ENCODE assay signal across 9 cellular contexts in the genomic region with DNA sequence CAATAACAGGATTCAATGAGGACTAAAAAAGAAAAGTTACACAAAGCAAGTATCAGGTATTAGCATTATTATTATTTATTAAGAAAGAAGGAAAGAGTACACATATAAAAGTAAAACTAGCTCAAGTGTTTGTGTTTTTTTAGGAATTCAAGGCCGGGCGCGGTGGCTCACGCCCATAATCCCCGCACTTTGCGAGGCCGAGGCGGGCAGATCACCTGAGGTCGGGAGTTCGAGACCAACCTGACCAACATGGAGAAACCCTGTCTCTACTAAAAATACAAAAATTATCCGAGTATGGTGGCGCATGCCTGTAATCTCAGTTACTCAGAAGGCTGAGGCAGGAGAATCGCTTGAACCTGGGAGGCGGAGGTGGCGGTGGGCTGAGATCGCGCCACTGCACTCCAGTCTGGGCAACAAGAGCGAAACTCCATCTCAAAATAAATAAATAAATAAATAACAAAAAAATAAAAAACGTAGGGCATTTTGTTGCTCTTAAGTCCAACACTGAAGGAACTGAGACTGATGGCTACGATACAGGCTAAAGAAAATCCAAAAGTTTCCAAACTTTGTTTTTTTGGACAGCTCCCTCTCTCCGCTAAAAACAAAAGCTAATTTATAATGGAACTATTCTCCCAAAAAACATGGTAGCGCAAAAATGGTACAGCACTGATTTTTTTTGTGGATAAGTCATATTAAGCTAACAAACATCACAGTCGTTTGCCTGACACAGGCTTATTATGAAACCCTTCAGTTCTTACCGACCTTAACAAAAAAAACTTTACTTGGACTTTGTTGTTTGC. TPM values are rescaled to one million over a fixed set of nuclear protein-coding genes. Genes with fewer than 3 reads are reported as not detected.
DNase-seq lines count a peak whose midpoint lies in the region; ATAC-seq and TF ChIP-seq lines count a peak whose summit lies in the region.
"Had no signal": no experiment of that assay in that cellular context is flagged by ENCODE, and none has a peak within 500 bp of the region (broad histone marks: within the 10 kb centered on the region; RNA-seq: fewer than 3 reads in every experiment).

No MANE protein-coding gene starts in this region.

- H3K4me3 ChIP-seq in HEK293 (ENCODE audit: low read depth, low read length) (peak overlapping the region; percentile 89), right cardiac atrium (ENCODE audit: low read length) (peak overlapping the region; percentile 79)

- peaks cover 4 to 8% of the 10 kb centered on the region in 2 experiments; a peak in 2 of 3 replicates for H3K36me3 ChIP-seq in HEK293 (ENCODE audit: control insufficient read depth in 2 of 2, insufficient read depth in 1 of 2, low read length in 2 of 2)

- no peak for TF ChIP-seq CTCF in HEK293 (tag by site-specific recombination; IDR thresholded peaks at IDR 0.05)

- no peaks in the 10 kb centered on the region for H3K27me3 ChIP-seq in right cardiac atrium (ENCODE audit: control insufficient read depth, insufficient read depth)

- H3K4me1 Mint-ChIP-seq in activated CD4-positive, alpha-beta memory T cell treated with anti-CD3 and anti-CD28 coated beads, Interleukin-2, amount 10 ng/mL, durations not matched to agents 7 days and 5 days, result peaks cover 51% of the 10 kb centered on the region
- peaks cover 53% of the 10 kb centered on the region for H3K4me1 Mint-ChIP-seq in stimulated activated memory B cell treated with anti-CD40 and anti-IgM and Interleukin-4, amounts not matched to agents 10 μg/mL and 1 μg/mL and 100 μg/mL, for 72 hours

- H3K27ac Mint-ChIP-seq in activated CD4-positive, alpha-beta memory T cell treated with anti-CD3 and anti-CD28 coated beads, Interleukin-2, amount 10 ng/mL, durations not matched to agents 7 days and 5 days, result peak overlapping the region; percentile 52
- no peak overlapping the region for H3K27ac Mint-ChIP-seq in stimulated activated memory B cell treated with anti-CD40 and anti-IgM and Interleukin-4, amounts not matched to agents 10 μg/mL and 1 μg/mL and 100 μg/mL, for 72 hours

- DNase-seq in activated CD4-positive, alpha-beta memory T cell treated with anti-CD3 and anti-CD28 coated beads, Interleukin-2, amount 10 ng/mL, durations not matched to agents 7 days and 5 days, result no peak
- DNase-seq in right cardiac atrium (no peak), HEK293T (ENCODE audit: extremely low spot score) (no peak), activated gamma-delta T cell (lab: John Stamatoyannopoulos, UW) (no peak)
- DNase-seq: NCI-H2081; stimulated activated CD4-positive, alpha-beta T cell treated with anti-CD3 and anti-CD28 coated beads, Interleukin-2, amount 100 ng/mL, for 24 hours had no signal

- POLR2A ChIA-PET in HEK293 (lab: Yijun Ruan, JAX) (interaction anchor here (0.6 to 3.4 kb wide), 2 partner anchors 37 to 78 kb away, joined by 3 to 30 read pairs; a partner anchor contains a TSS), HEK293T (lab: Yijun Ruan, JAX) (interaction anchor here (0.6 to 3.6 kb wide), 7 partner anchors 7 to 212 kb away, joined by 3 to 45 read pairs (median 17); a partner anchor contains a TSS)
- POLR2A ChIA-PET in activated CD4-positive, alpha-beta memory T cell treated with anti-CD3 and anti-CD28 coated beads, Interleukin-2, amount 10 ng/mL, durations not matched to agents 7 days and 5 days (lab: Charles Lee), result interaction anchor here (1.1 to 4.0 kb wide), 10 partner anchors 9 to 199 kb away, joined by 3 to 132 read pairs (median 5); a partner anchor contains a TSS

- ATAC-seq in right cardiac atrium (no peak), HG03095 (IDR thresholded peaks at IDR 0.05; ENCODE audit: unreplicated experiment) (no peak)
- ATAC-seq in stimulated activated memory B cell treated with anti-CD40 and anti-IgM and Interleukin-4, amounts not matched to agents 10 μg/mL and 1 μg/mL and 100 μg/mL, for 72 hours, result no peak

- no peaks in the 10 kb centered on the region for H3K4me1 ChIP-seq in HEK293 (ENCODE audit: control insufficient read depth, insufficient read depth, low read length)
- peaks cover 3% of the 10 kb centered on the region for H3K4me1 ChIP-seq in right cardiac atrium (ENCODE audit: control insufficient read depth, insufficient read depth, low read length)

- peaks cover 18% of the 10 kb centered on the region for H3K36me3 Mint-ChIP-seq in activated CD4-positive, alpha-beta memory T cell treated with anti-CD3 and anti-CD28 coated beads, Interleukin-2, amount 10 ng/mL, durations not matched to agents 7 days and 5 days (ENCODE audit: low read depth)
- peaks cover 7% of the 10 kb centered on the region for H3K36me3 Mint-ChIP-seq in stimulated activated memory B cell treated with anti-CD40 and anti-IgM and Interleukin-4, amounts not matched to agents 10 μg/mL and 1 μg/mL and 100 μg/mL, for 72 hours

- intact Hi-C loops in right cardiac atrium (cut with DNase I), result loop anchor here in 1 of 4 donors (10.0 kb wide), 1 partner anchor 154 kb away; a partner anchor contains a TSS

- no peaks in the 10 kb centered on the region for H3K9me3 Mint-ChIP-seq in activated CD4-positive, alpha-beta memory T cell treated with anti-CD3 and anti-CD28 coated beads, Interleukin-2, amount 10 ng/mL, durations not matched to agents 7 days and 5 days
- no peaks in the 10 kb centered on the region for H3K9me3 Mint-ChIP-seq in stimulated activated memory B cell treated with anti-CD40 and anti-IgM and Interleukin-4, amounts not matched to agents 10 μg/mL and 1 μg/mL and 100 μg/mL, for 72 hours

- no peak overlapping the region for H3K27ac ChIP-seq in HEK293 (ENCODE audit: extremely low read depth, low read depth, low read length)
- H3K27ac ChIP-seq in right cardiac atrium (ENCODE audit: low read length), result no peak overlapping the region

- H3K27me3 Mint-ChIP-seq in activated CD4-positive, alpha-beta memory T cell treated with anti-CD3 and anti-CD28 coated beads, Interleukin-2, amount 10 ng/mL, durations not matched to agents 7 days and 5 days, result no peaks in the 10 kb centered on the region
- H3K27me3 Mint-ChIP-seq in stimulated activated memory B cell treated with anti-CD40 and anti-IgM and Interleukin-4, amounts not matched to agents 10 μg/mL and 1 μg/mL and 100 μg/mL, for 72 hours, result no peaks in the 10 kb centered on the region

- H3K9me3 ChIP-seq in HEK293 (ENCODE audit: control insufficient read depth, insufficient read depth, low read depth, low read length) (no peaks in the 10 kb centered on the region), right cardiac atrium (ENCODE audit: control insufficient read depth, low read length) (no peaks in the 10 kb centered on the region)

- H3K4me3 Mint-ChIP-seq in activated CD4-positive, alpha-beta memory T cell treated with anti-CD3 and anti-CD28 coated beads, Interleukin-2, amount 10 ng/mL, durations not matched to agents 7 days and 5 days, result peak overlapping the region; percentile 100
- peak overlapping the region; percentile 99 for H3K4me3 Mint-ChIP-seq in stimulated activated memory B cell treated with anti-CD40 and anti-IgM and Interleukin-4, amounts not matched to agents 10 μg/mL and 1 μg/mL and 100 μg/mL, for 72 hours

- 88% methylated on average over 24 of the region's 24 CpGs for WGBS in right cardiac atrium

- CTCF ChIA-PET in HEK293 (lab: Yijun Ruan, JAX) (interaction anchor here (0.5 to 2.4 kb wide), 4 partner anchors 10 to 131 kb away, joined by 3 to 9 read pairs (median 4); no protein-coding TSS in a partner anchor), HEK293T (lab: Yijun Ruan, JAX) (interaction anchor here (0.7 to 1.7 kb wide), 7 partner anchors 9 to 170 kb away, joined by 3 to 5 read pairs (median 3); no protein-coding TSS in a partner anchor)
- CTCF ChIA-PET in activated CD4-positive, alpha-beta memory T cell treated with anti-CD3 and anti-CD28 coated beads, Interleukin-2, amount 10 ng/mL, durations not matched to agents 7 days and 5 days (lab: Charles Lee), result interaction anchor here (1.0 to 4.5 kb wide), 8 partner anchors 15 to 386 kb away, joined by 3 to 56 read pairs (median 6); a partner anchor contains a TSS

TF ChIP-seq in HEK293, 187 proteins besides CTCF, POLR2A, EP300 and RAD21 (continues in another document):
- TF ChIP-seq, protein P1, sequence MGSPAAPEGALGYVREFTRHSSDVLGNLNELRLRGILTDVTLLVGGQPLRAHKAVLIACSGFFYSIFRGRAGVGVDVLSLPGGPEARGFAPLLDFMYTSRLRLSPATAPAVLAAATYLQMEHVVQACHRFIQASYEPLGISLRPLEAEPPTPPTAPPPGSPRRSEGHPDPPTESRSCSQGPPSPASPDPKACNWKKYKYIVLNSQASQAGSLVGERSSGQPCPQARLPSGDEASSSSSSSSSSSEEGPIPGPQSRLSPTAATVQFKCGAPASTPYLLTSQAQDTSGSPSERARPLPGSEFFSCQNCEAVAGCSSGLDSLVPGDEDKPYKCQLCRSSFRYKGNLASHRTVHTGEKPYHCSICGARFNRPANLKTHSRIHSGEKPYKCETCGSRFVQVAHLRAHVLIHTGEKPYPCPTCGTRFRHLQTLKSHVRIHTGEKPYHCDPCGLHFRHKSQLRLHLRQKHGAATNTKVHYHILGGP (tag by site-specific recombination; IDR thresholded peaks at IDR 0.05), result no peak

TF ChIP-seq in HEK293T, 16 proteins besides CTCF, POLR2A, EP300 and RAD21:
- TF ChIP-seq ARNT (IDR thresholded peaks at IDR 0.05) (no peak), ELF4 (IDR thresholded peaks at IDR 0.05) (no peak)
TF ChIP-seq in HEK293T: peak in this region for 0.

RNA-seq across cellular contexts. Expression of a gene that starts 1.7 kb away (rescaled TPM):
- total RNA-seq in activated CD4-positive, alpha-beta memory T cell treated with anti-CD3 and anti-CD28 coated beads, Interleukin-2, amount 10 ng/mL, durations not matched to agents 7 days and 5 days, result 10 to 100 TPM; 40.1 to 42.7 TPM
- total RNA-seq in right cardiac atrium, result 10 to 100 TPM; 30.3 to 33.6 (median 32.0) TPM
- polyA plus RNA-seq in right cardiac atrium, result 18.6 TPM
